In genomic region chr1:13407811-13408210, GRCh38 we compare ENCODE assay signal across 8 cellular contexts.
"Had no signal": no experiment of that assay in that cellular context is flagged by ENCODE, and none has a peak within 500 bp of the region (broad histone marks: within the 10 kb centered on the region; RNA-seq: fewer than 3 reads in every experiment).

No MANE protein-coding gene starts in this region.

- DNase-seq: GM23248, GOT3, H7, HFFc6, IMR-90, KG1 had no signal

- ATAC-seq: HCT116, K562 had no signal
